8 cellular contexts compared by ENCODE assay signal in the genomic region with DNA sequence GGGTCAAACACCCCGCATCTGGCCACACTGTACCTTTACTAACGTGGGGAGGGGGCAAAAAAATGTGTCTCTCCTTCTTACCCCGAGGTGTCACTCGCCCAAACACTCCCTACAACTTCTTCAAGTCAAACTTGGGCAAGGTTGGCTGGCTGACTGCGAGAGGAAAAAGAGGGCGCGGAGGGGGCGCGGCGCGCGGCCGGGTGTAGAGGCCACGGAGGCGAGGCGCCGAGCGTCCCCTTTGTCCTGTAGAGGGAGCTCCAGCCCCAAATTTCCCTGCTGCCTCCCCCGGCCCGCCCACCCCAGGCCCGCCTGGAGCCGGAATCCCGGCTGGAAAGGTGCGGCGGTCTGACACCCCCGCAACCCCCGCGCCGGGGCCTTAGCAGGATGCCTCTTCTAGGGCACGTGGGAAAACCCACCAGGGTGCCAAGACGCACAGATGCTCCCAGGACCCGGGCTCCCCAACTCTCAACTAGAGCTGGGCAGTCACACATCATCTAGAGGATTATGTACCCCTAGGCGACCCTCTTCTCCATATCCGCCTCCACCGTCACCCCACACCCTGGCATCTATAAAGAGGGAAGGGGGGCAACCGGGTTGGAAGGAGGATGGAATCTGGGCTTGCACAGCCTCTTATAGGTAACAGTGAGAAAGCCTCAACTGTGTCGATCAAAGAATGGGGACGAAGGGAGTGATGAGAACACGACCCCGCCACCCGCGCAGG. TPM values are rescaled to one million over a fixed set of nuclear protein-coding genes. Genes with fewer than 3 reads are reported as not detected.
A peak's percentile ranks its signal among the peaks of the same experiment; 100 is the strongest.
DNase-seq lines count a peak whose midpoint lies in the region; ATAC-seq and TF ChIP-seq lines count a peak whose summit lies in the region.

No MANE protein-coding gene starts in this region.

- peaks cover 4 to 79% (median 68%) of the 10 kb centered on the region in 45 donors for H3K27me3 ChIP-seq in dorsolateral prefrontal cortex

- intact Hi-C loops in dorsolateral prefrontal cortex (cut with DNase I), result loop anchor here in 1 of 2 donors (10.0 kb wide), 1 partner anchor 652 kb away; a partner anchor contains a TSS

- DNase-seq in Caki2 (ENCODE audit: low read depth) (peak; percentile 22), LHCN-M2 (ENCODE audit: low read depth) (peak; percentile 57), dorsolateral prefrontal cortex (no peak), mesothelial cell of epicardium (ENCODE audit: low spot score in 2 of 2, unreplicated experiment in 2 of 2) (peak in 1 of 2 experiments; percentile 77), SHP77 treated with DMSO at 0.1 percent for 48 hours (lab: John Stamatoyannopoulos, UW) (no peak), NCI-H1694 (lab: John Stamatoyannopoulos, UW) (no peak), NCI-H187 (lab: John Stamatoyannopoulos, UW) (no peak)

- H3K4me3 Mint-ChIP-seq in mesothelial cell of epicardium, result peak overlapping the region; percentile 95

- H3K4me3 ChIP-seq in dorsolateral prefrontal cortex, result peak overlapping the region in 24 of 59 donors; percentile 2 to 40 (median 21)

- TF ChIP-seq CTCF in dorsolateral prefrontal cortex (IDR thresholded peaks at IDR 0.05 in 54 of 56, conservative IDR thresholded peaks at IDR 0.05 in 2 of 56; ENCODE audit: low read depth in 1 of 56, partially characterized antibody in 56 of 56) (peak in 52 of 56 donors; percentile 28 to 73 (median 54)), mesothelial cell of epicardium (IDR thresholded peaks at IDR 0.05; ENCODE audit: unreplicated experiment) (peak; percentile 60)

- ATAC-seq in HG03432 (IDR thresholded peaks at IDR 0.05; ENCODE audit: unreplicated experiment), result no peak

- peaks cover 37% of the 10 kb centered on the region for H3K4me1 Mint-ChIP-seq in mesothelial cell of epicardium

- H3K27ac Mint-ChIP-seq in mesothelial cell of epicardium, result peak overlapping the region; percentile 88

- H3K27ac ChIP-seq in dorsolateral prefrontal cortex, result no peak overlapping the region

- in situ Hi-C loops in Caki2 (cut with HindIII; ENCODE audit: low pct_unique_long_range_greater_than_20kb, low sequenced_read_pairs), result no loop called here

- peaks cover 16% of the 10 kb centered on the region for H3K36me3 Mint-ChIP-seq in mesothelial cell of epicardium

- H3K27me3 Mint-ChIP-seq in mesothelial cell of epicardium (ENCODE audit: low read depth), result peaks cover 50% of the 10 kb centered on the region

- H3K9me3 Mint-ChIP-seq in mesothelial cell of epicardium, result no peaks in the 10 kb centered on the region

RNA-seq across cellular contexts. Expression of a gene that starts 4.2 kb away (rescaled TPM):
- total RNA-seq in Caki2 (2014; rRNA removed; shearing (Covaris generic); ENCODE audit: low replicate concordance), result 27.7 and 48.4 TPM in 2 replicates
- total RNA-seq in LHCN-M2 (2014; rRNA removed) (82.7 and 84.1 TPM in 2 replicates), dorsolateral prefrontal cortex (1 to 10 TPM in 3 of 120 experiments, under 1 TPM in 27, not detected in 90; 0.16 to 2.1 (median 0.51) TPM), mesothelial cell of epicardium (40.3 to 45.8 TPM (median 45.2 TPM) in 3 replicates)
- polyA plus RNA-seq in LHCN-M2 (2012), result 66.9 TPM

Comparison
In these comparisons a context has a peak if more than half of its experiments do, and no peak if none do; other contexts are left out.
1. DNase-seq: peak in Caki2 (single experiment) and LHCN-M2 (single experiment); none in dorsolateral prefrontal cortex (0 of 10), SHP77 treated with DMSO at 0.1 percent for 48 hours (single experiment), NCI-H1694 (single experiment) and NCI-H187 (0 of 2).